In genomic region chr1:62746086-62746808, GRCh38 we compare ENCODE assay signal across 8 cellular contexts.
DNase-seq lines count a peak whose midpoint lies in the region; TF ChIP-seq lines count a peak whose summit lies in the region.

No MANE protein-coding gene starts in this region.

- peak; percentile 16 for DNase-seq in NCI-H1092 treated with DMSO at 0.1 percent for 48 hours (lab: John Stamatoyannopoulos, UW)
- no peak for DNase-seq in NCI-H1092 (lab: John Stamatoyannopoulos, UW)
- DNase-seq in NAMALWA (ENCODE audit: low spot score) = peak; percentile 73
- peak; percentile 58 for DNase-seq in SW480 (ENCODE audit: low spot score)
- peak; percentile 45 for DNase-seq in foreskin melanocyte
- DNase-seq in retinal pigment epithelial cell (ENCODE audit: low read depth) = no peak
- DNase-seq in HK-2 (ENCODE audit: unreplicated experiment) = no peak
- DNase-seq in stimulated activated CD4-positive, alpha-beta T cell treated with anti-CD3 and anti-CD28 coated beads, Interleukin-1b, Interleukin-23, amount 100 ng/mL, for 48 hours = no peak

- peak; percentile 55 for TF ChIP-seq CTCF in retinal pigment epithelial cell (conservative IDR thresholded peaks at IDR 0.05; ENCODE audit: low read depth, low read length)

- peak overlapping the region; percentile 9 for H3K4me3 ChIP-seq in retinal pigment epithelial cell (ENCODE audit: low read length)

Comparison
In these comparisons a context has a peak if more than half of its experiments do, and no peak if none do; other contexts are left out.
1. DNase-seq: peak in NCI-H1092 treated with DMSO at 0.1 percent for 48 hours (single experiment), NAMALWA (single experiment), SW480 (single experiment) and foreskin melanocyte (single experiment); none in NCI-H1092 (single experiment), retinal pigment epithelial cell (single experiment), HK-2 (single experiment) and stimulated activated CD4-positive, alpha-beta T cell treated with anti-CD3 and anti-CD28 coated beads, Interleukin-1b, Interleukin-23, amount 100 ng/mL, for 48 hours (single experiment).